Comparison of ENCODE assay signal across 8 cellular contexts in the genomic region with DNA sequence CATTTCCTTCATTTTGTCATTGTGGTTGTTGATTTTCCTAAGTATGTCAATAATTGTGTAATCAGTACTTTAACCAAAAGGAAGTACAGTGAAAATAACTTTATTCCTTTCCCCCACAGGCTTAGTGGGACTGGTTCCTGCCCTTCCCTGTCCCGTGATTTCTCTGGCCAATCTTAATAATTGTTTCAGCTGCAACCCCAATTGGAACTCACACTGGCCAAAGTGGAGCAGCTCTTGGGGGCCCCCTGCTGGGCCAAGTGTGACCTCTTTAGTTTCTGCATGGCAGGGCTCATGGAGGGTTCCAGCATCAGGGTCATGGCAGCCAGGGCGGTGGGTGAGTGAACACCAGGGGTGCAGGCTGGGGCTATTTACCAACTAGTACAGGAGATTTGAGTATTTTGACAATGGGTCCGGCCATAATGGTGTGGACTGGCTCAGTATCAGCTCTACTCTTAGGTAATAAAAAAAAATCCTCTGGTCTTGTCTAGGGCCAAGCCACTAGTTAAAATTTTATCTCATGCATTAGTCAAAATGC. TPM values are rescaled to one million over a fixed set of nuclear protein-coding genes. Genes with fewer than 3 reads are reported as not detected.
DNase-seq lines count a peak whose midpoint lies in the region; ATAC-seq and TF ChIP-seq lines count a peak whose summit lies in the region.

No MANE protein-coding gene starts in this region.

- H3K79me2 ChIP-seq in osteoblast (ENCODE audit: insufficient read depth, low read length), result no peaks in the 10 kb centered on the region

- peak; percentile 87 for DNase-seq in COLO668 (lab: John Stamatoyannopoulos, UW; ENCODE audit: unreplicated experiment)
- peak; percentile 77 for DNase-seq in HuH-7 (ENCODE audit: low spot score)
- DNase-seq in Peyer's patch, result peak; percentile 70 to 90 (median 80)
- peak; percentile 90 to 93 for DNase-seq in activated T-cell treated with anti-CD3 and anti-CD28 coated beads, Interleukin-2, amount 50 U/mL, for 48 hours
- peak; percentile 50 for DNase-seq in fibroblast of the conjunctiva (ENCODE audit: low read depth)
- peak; percentile 84 for DNase-seq in osteoblast (ENCODE audit: insufficient read length, low spot score, missing footprints)
- no peak for DNase-seq in thoracic aorta (ENCODE audit: low spot score)

- H2AFZ ChIP-seq in osteoblast (ENCODE audit: low read length), result peak overlapping the region; percentile 36

- H3K9me3 ChIP-seq in Peyer's patch, result no peaks in the 10 kb centered on the region
- no peaks in the 10 kb centered on the region for H3K9me3 ChIP-seq in osteoblast (ENCODE audit: low read depth, low read length)
- no peaks in the 10 kb centered on the region for H3K9me3 ChIP-seq in thoracic aorta

- H3K4me1 ChIP-seq in Peyer's patch (no peaks in the 10 kb centered on the region), osteoblast (ENCODE audit: insufficient read depth, low read length) (peaks cover 5% of the 10 kb centered on the region), thoracic aorta (ENCODE audit: control insufficient read depth in 1 of 2, low read depth in 2 of 2) (no peaks in the 10 kb centered on the region)

- H4K20me1 ChIP-seq in osteoblast (ENCODE audit: insufficient read depth, low read length), result no peaks in the 10 kb centered on the region

- TF ChIP-seq CTCF in Peyer's patch (IDR thresholded peaks at IDR 0.05), result peak; percentile 59 to 81 (median 68)
- TF ChIP-seq CTCF in osteoblast (IDR thresholded peaks at IDR 0.05; ENCODE audit: extremely low read depth, low read depth, low read length), result peak; percentile 96
- TF ChIP-seq CTCF in thoracic aorta (IDR thresholded peaks at IDR 0.05), result peak; percentile 39

- H3K27ac ChIP-seq in Peyer's patch (no peak overlapping the region), osteoblast (ENCODE audit: low read depth, low read length) (no peak overlapping the region), thoracic aorta (no peak overlapping the region)

- H3K4me3 ChIP-seq in Peyer's patch (no peak overlapping the region), osteoblast (ENCODE audit: insufficient read depth, low read length) (no peak overlapping the region), thoracic aorta (no peak overlapping the region)

- ATAC-seq in GM19463 (IDR thresholded peaks at IDR 0.05; ENCODE audit: unreplicated experiment) (peak; percentile 65), thoracic aorta (ENCODE audit: insufficient number of reproducible peaks, low FRiP score, low read depth) (no peak)

- peak overlapping the region; percentile 69 for H3K4me2 ChIP-seq in osteoblast (ENCODE audit: insufficient read depth, low read length)

- H3K36me3 ChIP-seq in Peyer's patch, result no peaks in the 10 kb centered on the region
- no peaks in the 10 kb centered on the region for H3K36me3 ChIP-seq in osteoblast (ENCODE audit: insufficient read depth, low read length)
- H3K36me3 ChIP-seq in thoracic aorta, result no peaks in the 10 kb centered on the region

- TF ChIP-seq POLR2A in Peyer's patch (IDR thresholded peaks at IDR 0.05), result no peak

- H3K27me3 ChIP-seq in Peyer's patch, result no peaks in the 10 kb centered on the region
- H3K27me3 ChIP-seq in osteoblast (ENCODE audit: insufficient read depth, low read length), result no peaks in the 10 kb centered on the region
- H3K27me3 ChIP-seq in thoracic aorta (replicated peaks; ENCODE audit: insufficient read depth), result no peaks in the 10 kb centered on the region

RNA-seq across cellular contexts. Expression of a gene that starts 31.7 kb away (rescaled TPM):
- total RNA-seq in Peyer's patch (10 to 100 TPM; 32.1 to 68.0 (median 53.1) TPM), osteoblast (21.5 and 22.8 TPM in 2 replicates), thoracic aorta (10 to 100 TPM; 16.8 to 29.7 TPM)

Comparison
In these comparisons a context has a peak if more than half of its experiments do, and no peak if none do; other contexts are left out.
1. CTCF ChIP-seq: peak in every context shown above with its lines; median percentile 96 in osteoblast; 68 in Peyer's patch; 39 in thoracic aorta.